In genomic region chr1:161738627-161739287, GRCh38 we compare ENCODE assay signal across 8 cellular contexts. TPM values are rescaled to one million over a fixed set of nuclear protein-coding genes. Genes with fewer than 3 reads are reported as not detected.
DNase-seq lines count a peak whose midpoint lies in the region; ATAC-seq, FAIRE-seq and TF ChIP-seq lines count a peak whose summit lies in the region.

No MANE protein-coding gene starts in this region.

- H3K79me1 ChIP-seq in H1 (ENCODE audit: low read depth, low read length): no peaks in the 10 kb centered on the region

- POLR2A ChIA-PET in H1 (lab: Charles Lee; ENCODE audit: partially characterized antibody): interaction anchor here (0.6 to 4.8 kb wide), 4 partner anchors 11 to 46 kb away, joined by 3 to 27 read pairs (median 16); partner anchors contain the start of gene DUSP12

- H3K4ac ChIP-seq in H1 (replicated peaks; ENCODE audit: insufficient read length, low read depth, low read length): no peak overlapping the region

- WGBS in H1 (ENCODE audit: extremely low coverage in 1 of 2, insufficient coverage in 1 of 2, insufficient read length in 1 of 2, insufficient replicate concordance in 2 of 2, low coverage in 1 of 2, low lambda C conversion rate in 2 of 2, missing lambda C conversion rate in 1 of 2), 2 experiments: 92% methylated on average over 4 of the region's 4 CpGs; no CpG with 5 or more reads in 1 of the 2 experiments

- peak; percentile 97 for FAIRE-seq in GM18507 (lab: Jason Lieb, UNC)
- FAIRE-seq in H1 (lab: Jason Lieb, UNC): no peak

- H3K4me1 ChIP-seq in H1 (replicated peaks in 1 of 4; ENCODE audit: control insufficient read depth in 3 of 4, insufficient read depth in 4 of 4, low read length in 3 of 4): peaks cover 1 to 14% (median 4%) of the 10 kb centered on the region in 4 experiments; a peak in 4 of 7 replicates
- H3K4me1 ChIP-seq in muscle layer of duodenum (ENCODE audit: control insufficient read depth in 1 of 2, insufficient read depth in 2 of 2, low read length in 2 of 2): no peaks in the 10 kb centered on the region

- H3K79me2 ChIP-seq in H1 (ENCODE audit: control insufficient read depth in 1 of 2, insufficient read depth in 2 of 2, low read length in 2 of 2): no peaks in the 10 kb centered on the region

- no peaks in the 10 kb centered on the region for H3K9me3 ChIP-seq in WERI-Rb-1 (ENCODE audit: severe bottlenecking)
- H3K9me3 ChIP-seq in H1 (ENCODE audit: insufficient read depth in 2 of 2, low read depth in 1 of 2, low read length in 1 of 2): no peaks in the 10 kb centered on the region
- H3K9me3 ChIP-seq in muscle layer of duodenum (ENCODE audit: control insufficient read depth in 1 of 2, low read length in 2 of 2): no peaks in the 10 kb centered on the region

- peak; percentile 89 to 92 for TF ChIP-seq RAD21 in H1 (IDR thresholded peaks at IDR 0.05 in 1 of 2, conservative IDR thresholded peaks at IDR 0.05 in 1 of 2; ENCODE audit: low read depth in 2 of 2, low read length in 2 of 2)

- no peak overlapping the region; the same call in 1 of the 2 replicates for H2BK12ac ChIP-seq in H1 (ENCODE audit: low read depth, low read length)

- H4K8ac ChIP-seq in H1 (ENCODE audit: extremely low read depth, insufficient read depth, low read length): no peak overlapping the region

- H3K23ac ChIP-seq in H1 (ENCODE audit: insufficient read length): no peak overlapping the region

- H2BK20ac ChIP-seq in H1 (ENCODE audit: low read length): no peak overlapping the region

- no peak for TF ChIP-seq POLR2A in H1 (IDR thresholded peaks at IDR 0.05; ENCODE audit: control extremely low read depth in 1 of 2, low read depth in 2 of 2, low read length in 2 of 2)

- H3K4me2 ChIP-seq in H1 (ENCODE audit: insufficient read depth in 1 of 2, low read depth in 2 of 2, low read length in 2 of 2): no peak overlapping the region

- no peaks in the 10 kb centered on the region for H3K23me2 ChIP-seq in H1 (ENCODE audit: low read depth, low read length)

- H2BK120ac ChIP-seq in H1 (replicated peaks; ENCODE audit: low read depth, low read length): no peak overlapping the region

- H2BK5ac ChIP-seq in H1 (ENCODE audit: low read depth, low read length): no peak overlapping the region

- DNase-seq in AG09309 (ENCODE audit: low read depth) (no peak), GM18507 (ENCODE audit: extremely low spot score, insufficient read length, low read depth) (no peak), NCI-H2081 (lab: John Stamatoyannopoulos, UW) (peak; percentile 18 to 42), WERI-Rb-1 (no peak), H1 (ENCODE audit: low read depth in 1 of 2, low spot score in 2 of 2) (no peak), cortex of kidney (lab: John Stamatoyannopoulos, UW) (no peak)

- no peaks in the 10 kb centered on the region for H3K36me3 ChIP-seq in WERI-Rb-1
- H3K36me3 ChIP-seq in H1 (ENCODE audit: control insufficient read depth in 2 of 4, insufficient read depth in 4 of 4, low read length in 3 of 4): no peaks in the 10 kb centered on the region
- no peaks in the 10 kb centered on the region for H3K36me3 ChIP-seq in muscle layer of duodenum (ENCODE audit: control insufficient read depth in 1 of 2, insufficient read depth in 2 of 2, low read length in 2 of 2)

- TF ChIP-seq CTCF in AG09309 (IDR thresholded peaks at IDR 0.05; ENCODE audit: control insufficient read depth, insufficient read depth, low read depth, low read length, missing control alignments) (peak; percentile 75), WERI-Rb-1 (IDR thresholded peaks at IDR 0.05; ENCODE audit: low read depth, low read length) (peak; percentile 37; the same call in 1 of the 2 replicates), H1 (IDR thresholded peaks at IDR 0.05; ENCODE audit: control extremely low read depth in 1 of 3, insufficient read depth in 1 of 3, low read depth in 1 of 3, low read length in 3 of 3) (peak in 2 of 3 experiments; percentile 61 to 72; a peak in 3 of 4 replicates)

- no peak overlapping the region for H3K14ac ChIP-seq in H1 (ENCODE audit: insufficient read length)

- H3K4me3 ChIP-seq in AG09309 (ENCODE audit: control insufficient read depth, low read depth, low read length) (no peak overlapping the region), WERI-Rb-1 (ENCODE audit: low read depth, low read length) (no peak overlapping the region), H1 (ENCODE audit: extremely low read depth in 1 of 4, insufficient read depth in 2 of 4, low read depth in 3 of 4, low read length in 4 of 4) (no peak overlapping the region), muscle layer of duodenum (ENCODE audit: low read depth in 1 of 2, low read length in 2 of 2) (no peak overlapping the region)

- H3K27me3 ChIP-seq in WERI-Rb-1 (ENCODE audit: insufficient read depth, low read depth, severe bottlenecking) (peaks cover 100% of the 10 kb centered on the region), H1 (replicated peaks in 1 of 4; ENCODE audit: control insufficient read depth in 3 of 4, extremely low read depth in 1 of 4, insufficient read depth in 3 of 4, low read length in 3 of 4) (no peaks in the 10 kb centered on the region), muscle layer of duodenum (ENCODE audit: low read depth, low read length) (no peaks in the 10 kb centered on the region)

- peak; percentile 62 for ATAC-seq in HG02884 (IDR thresholded peaks at IDR 0.05; ENCODE audit: unreplicated experiment)

- no peaks in the 10 kb centered on the region for H4K20me1 ChIP-seq in H1 (replicated peaks in 1 of 2; ENCODE audit: control insufficient read depth in 1 of 2, insufficient read depth in 2 of 2, low read length in 2 of 2)

- H4K5ac ChIP-seq in H1 (ENCODE audit: insufficient read length, low read depth, low read length): no peak overlapping the region

- no peak overlapping the region for H4K91ac ChIP-seq in H1 (replicated peaks; ENCODE audit: insufficient read length, low read length)

- H3K27ac ChIP-seq in WERI-Rb-1 (no peak overlapping the region), H1 (ENCODE audit: low read depth, low read length) (no peak overlapping the region), muscle layer of duodenum (ENCODE audit: low read length) (peak overlapping the region; percentile 67)

- no peak overlapping the region for H3K18ac ChIP-seq in H1 (ENCODE audit: extremely low read depth, low read length)

- CTCF ChIA-PET in H1 (lab: Charles Lee; ENCODE audit: partially characterized antibody): interaction anchor here (0.7 to 10.3 kb wide), 26 partner anchors 10 to 1466 kb away, joined by 3 to 69 read pairs (median 4); partner anchors contain the start of gene DUSP12

- H2BK15ac ChIP-seq in H1 (ENCODE audit: low read length): peak overlapping the region; percentile 12; the same call in 1 of the 2 replicates

- H2AK5ac ChIP-seq in H1 (ENCODE audit: low read depth, low read length): no peak overlapping the region

- no peak overlapping the region for H3K9ac ChIP-seq in H1 (replicated peaks in 1 of 4; ENCODE audit: extremely low read depth in 1 of 4, low read depth in 3 of 4, low read length in 3 of 4)

- H3K56ac ChIP-seq in H1 (replicated peaks; ENCODE audit: insufficient read length, low read depth, low read length): no peak overlapping the region

- 0 out of 2 replicates have a peak overlapping the region, but pooled peaks have one; percentile 11 for H2AFZ ChIP-seq in H1 (ENCODE audit: low read length)

- no peak for TF ChIP-seq EP300 in H1 (IDR thresholded peaks at IDR 0.05; ENCODE audit: borderline replicate concordance in 1 of 2, low read depth in 2 of 2, low read length in 2 of 2)

TF ChIP-seq in H1, 55 proteins besides CTCF, POLR2A, EP300 and RAD21 (continues in another document):
- no peak for TF ChIP-seq EGR1 (IDR thresholded peaks at IDR 0.05; ENCODE audit: borderline replicate concordance, low read depth, low read length)

RNA-seq across cellular contexts. Expression of gene DUSP12, which starts 10.8 kb away (rescaled TPM):
- 24.4 and 27.6 TPM in 2 replicates for total RNA-seq in H1 (2021; fragmentation: NEBNext Ultra II Directional; extraction: Animal tissue kit (Norgen Biotek cat#: 25700))
- 32.7 and 33.9 TPM in 2 replicates for polyA plus RNA-seq in H1 (2011; rRNA removed)
- 49.1 TPM for polyA plus RNA-seq in H1 (2011; cell fraction: cytosol; rRNA removed)
- polyA plus RNA-seq in H1 (2011; cell fraction: nucleus; rRNA removed): 35.0 TPM
- polyA plus RNA-seq in H1 (2012, experiment 1 of 2): 27.1 to 30.5 TPM (median 28.9 TPM) in 4 replicates
- polyA plus RNA-seq in H1 (2012, experiment 2 of 2): 6.6 TPM
- 27.6 TPM for polyA plus RNA-seq in H1 (2013, experiment 1 of 2)
- 28.0 TPM for polyA plus RNA-seq in H1 (2013, experiment 2 of 2)
- 16.7 and 21.4 TPM in 2 replicates for polyA minus RNA-seq in H1 (2011; rRNA and poly(A)+ RNA removed)
- 17.5 TPM for polyA minus RNA-seq in H1 (2011; cell fraction: cytosol; rRNA and poly(A)+ RNA removed)
- 24.4 TPM for polyA minus RNA-seq in H1 (2011; cell fraction: nucleus; rRNA and poly(A)+ RNA removed)

RNA-seq across cellular contexts. Expression of gene FCRLB, which starts 17.4 kb away (rescaled TPM):
- total RNA-seq in H1 (2021; fragmentation: NEBNext Ultra II Directional; extraction: Animal tissue kit (Norgen Biotek cat#: 25700)): 0.15 and 0.24 TPM in 2 replicates
- 0.13 and 0.14 TPM in 2 replicates for polyA plus RNA-seq in H1 (2011; rRNA removed)
- 0.27 TPM for polyA plus RNA-seq in H1 (2011; cell fraction: cytosol; rRNA removed)
- 0.30 TPM for polyA plus RNA-seq in H1 (2011; cell fraction: nucleus; rRNA removed)
- polyA plus RNA-seq in H1 (2012, experiment 1 of 2): 0.11 to 0.23 TPM (median 0.16 TPM) in 4 replicates
- 0.10 TPM for polyA plus RNA-seq in H1 (2012, experiment 2 of 2)
- 0.20 TPM for polyA plus RNA-seq in H1 (2013, experiment 1 of 2)
- polyA plus RNA-seq in H1 (2013, experiment 2 of 2): 0.13 TPM
- polyA minus RNA-seq in H1 (2011; rRNA and poly(A)+ RNA removed): 0.07 TPM in 1 of 2 replicates, not detected in the other
- polyA minus RNA-seq in H1 (2011; cell fraction: cytosol; rRNA and poly(A)+ RNA removed): 0.73 TPM
- 0.80 TPM for polyA minus RNA-seq in H1 (2011; cell fraction: nucleus; rRNA and poly(A)+ RNA removed)

RNA-seq across cellular contexts. Expression of gene ATF6, which starts 27.4 kb away (rescaled TPM):
- total RNA-seq in H1 (2021; fragmentation: NEBNext Ultra II Directional; extraction: Animal tissue kit (Norgen Biotek cat#: 25700)): 9.9 and 10.0 TPM in 2 replicates
- 3.0 and 4.6 TPM in 2 replicates for polyA plus RNA-seq in H1 (2011; rRNA removed)
- polyA plus RNA-seq in H1 (2011; cell fraction: cytosol; rRNA removed): 5.1 TPM
- polyA plus RNA-seq in H1 (2011; cell fraction: nucleus; rRNA removed): 3.0 TPM
- polyA plus RNA-seq in H1 (2012, experiment 1 of 2): 5.1 to 6.4 TPM (median 5.6 TPM) in 4 replicates
- 0.62 TPM for polyA plus RNA-seq in H1 (2012, experiment 2 of 2)
- 15.5 TPM for polyA plus RNA-seq in H1 (2013, experiment 1 of 2)
- 16.6 TPM for polyA plus RNA-seq in H1 (2013, experiment 2 of 2)
- 14.3 and 18.2 TPM in 2 replicates for polyA minus RNA-seq in H1 (2011; rRNA and poly(A)+ RNA removed)
- 4.8 TPM for polyA minus RNA-seq in H1 (2011; cell fraction: cytosol; rRNA and poly(A)+ RNA removed)
- 14.8 TPM for polyA minus RNA-seq in H1 (2011; cell fraction: nucleus; rRNA and poly(A)+ RNA removed)

RNA-seq across cellular contexts. Expression of gene FCRLA, which starts 31.7 kb away (rescaled TPM):
- total RNA-seq in H1 (2021; fragmentation: NEBNext Ultra II Directional; extraction: Animal tissue kit (Norgen Biotek cat#: 25700)): not detected in 2 replicates
- polyA plus RNA-seq in H1 (2011; rRNA removed): not detected in 2 replicates
- not detected for polyA plus RNA-seq in H1 (2011; cell fraction: cytosol; rRNA removed)
- polyA plus RNA-seq in H1 (2011; cell fraction: nucleus; rRNA removed): not detected
- polyA plus RNA-seq in H1 (2012, experiment 1 of 2): not detected in 4 replicates
- polyA plus RNA-seq in H1 (2012, experiment 2 of 2): not detected
- polyA plus RNA-seq in H1 (2013, experiment 1 of 2): not detected
- not detected for polyA plus RNA-seq in H1 (2013, experiment 2 of 2)
- polyA minus RNA-seq in H1 (2011; rRNA and poly(A)+ RNA removed): not detected in 2 replicates
- not detected for polyA minus RNA-seq in H1 (2011; cell fraction: cytosol; rRNA and poly(A)+ RNA removed)
- not detected for polyA minus RNA-seq in H1 (2011; cell fraction: nucleus; rRNA and poly(A)+ RNA removed)

Comparison
In these comparisons a context has a peak if more than half of its experiments do, and no peak if none do; other contexts are left out.
1. DNase-seq: peak in NCI-H2081 (2 of 2); none in AG09309 (single experiment), GM18507 (single experiment), WERI-Rb-1 (single experiment), H1 (0 of 2) and cortex of kidney (single experiment).
2. Peak in every context shown above with its lines, with median percentiles within 50 percentile points of each other: CTCF ChIP-seq.